ENCODE assay signal across 37 cellular contexts in genomic region chr3:179542375-179542774, GRCh38.
"Had no signal": no experiment of that assay in that cellular context is flagged by ENCODE, and none has a peak within 500 bp of the region (broad histone marks: within the 10 kb centered on the region; RNA-seq: fewer than 3 reads in every experiment).

No MANE protein-coding gene starts in this region.

- FAIRE-seq: astrocyte, TTC549 had no signal

- H3K4me1 ChIP-seq: adrenal gland, body of pancreas, breast epithelium had no signal

- H3K27ac ChIP-seq: adrenal gland, body of pancreas, brain microvascular endothelial cell, breast epithelium, VCaP had no signal

- H3K27ac Mint-ChIP-seq: activated CD4-positive, alpha-beta memory T cell treated with anti-CD3 and anti-CD28 coated beads, Interleukin-2, amount 10 ng/mL, durations not matched to agents 7 days and 5 days; activated CD4-positive, alpha-beta T cell treated with anti-CD3 and anti-CD28 coated beads for 36 hours; activated CD4-positive, alpha-beta T cell treated with anti-CD3 and anti-CD28 coated beads, Interleukin-2, amount 10 ng/mL, durations not matched to agents 7 days and 5 days; activated naive CD4-positive, alpha-beta T cell treated with anti-CD3 and anti-CD28 coated beads for 36 hours; activated naive CD4-positive, alpha-beta T cell treated with anti-CD3 and anti-CD28 coated beads, Interleukin-2, amount 50 U/mL, for 72 hours; activated naive CD8-positive, alpha-beta T cell treated with anti-CD3 and anti-CD28 coated beads for 36 hours; activated T-cell treated with anti-CD3 and anti-CD28 coated beads, Interleukin-2, amount 50 U/mL, for 72 hours; activated T-helper 1 cell treated with anti-CD3 and anti-CD28 coated beads, Interleukin-12 subunit alpha, Interleukin-12 subunit beta, Interleukin-2, Interleukin-4 antibody, amounts not matched to agents 30 ng/mL and 10 ng/mL and 1 ng/mL, durations not matched to agents 14 hours and 24 hours and 36 hours; activated T-helper 17 cell treated with anti-CD3 and anti-CD28 coated beads, Interleukin-2, amount 50 U/mL, for 72 hours; T-helper 1 cell treated with Interleukin-12 subunit alpha and Interleukin-12 subunit beta and Interleukin-4 antibody, amounts not matched to agents 30 μg/mL and 1 μg/mL, for 36 hours; T-helper 2 cell treated with Interferon-gamma antibody and Interleukin-4, amounts not matched to agents 5 μg/mL and 100 μg/mL, for 36 hours had no signal

- ATAC-seq: activated CD4-positive, alpha-beta T cell treated with anti-CD3 and anti-CD28 coated beads for 36 hours; activated CD4-positive, CD25-positive, alpha-beta regulatory T cell treated with anti-CD3 and anti-CD28 coated beads, Interleukin-2, amount 50 U/mL, for 24 hours; activated naive CD4-positive, alpha-beta T cell treated with anti-CD3 and anti-CD28 coated beads, Interleukin-2, amount 50 U/mL, for 72 hours; activated T-cell treated with anti-CD3 and anti-CD28 coated beads, Interleukin-2, amount 50 U/mL, for 4 hours; activated T-cell treated with anti-CD3 and anti-CD28 coated beads, Interleukin-2, amount 50 U/mL, for 72 hours; activated T-helper 17 cell treated with anti-CD3 and anti-CD28 coated beads, Interleukin-2, amount 50 U/mL, for 72 hours; body of pancreas had no signal

- H3K36me3 ChIP-seq: adrenal gland, brain microvascular endothelial cell, breast epithelium had no signal

- H3K4me3 Mint-ChIP-seq: activated CD4-positive, alpha-beta memory T cell treated with anti-CD3 and anti-CD28 coated beads, Interleukin-2, amount 10 ng/mL, durations not matched to agents 7 days and 5 days; activated CD4-positive, alpha-beta T cell treated with anti-CD3 and anti-CD28 coated beads for 36 hours; activated CD4-positive, alpha-beta T cell treated with anti-CD3 and anti-CD28 coated beads, Interleukin-2, amount 10 ng/mL, durations not matched to agents 7 days and 5 days; activated naive CD4-positive, alpha-beta T cell treated with anti-CD3 and anti-CD28 coated beads for 36 hours; activated naive CD8-positive, alpha-beta T cell treated with anti-CD3 and anti-CD28 coated beads for 36 hours; activated T-cell treated with anti-CD3 and anti-CD28 coated beads, Interleukin-2, amount 50 U/mL, for 4 hours; activated T-cell treated with anti-CD3 and anti-CD28 coated beads, Interleukin-2, amount 50 U/mL, for 72 hours; activated T-helper 1 cell treated with anti-CD3 and anti-CD28 coated beads, Interleukin-12 subunit alpha, Interleukin-12 subunit beta, Interleukin-2, Interleukin-4 antibody, amounts not matched to agents 30 ng/mL and 10 ng/mL and 1 ng/mL, durations not matched to agents 14 hours and 24 hours and 36 hours; activated T-helper 17 cell treated with anti-CD3 and anti-CD28 coated beads, Interleukin-2, amount 50 U/mL, for 72 hours; T-helper 1 cell treated with Interleukin-12 subunit alpha and Interleukin-12 subunit beta and Interleukin-4 antibody, amounts not matched to agents 30 μg/mL and 1 μg/mL, for 36 hours; T-helper 2 cell treated with Interferon-gamma antibody and Interleukin-4, amounts not matched to agents 5 μg/mL and 100 μg/mL, for 36 hours had no signal

- H3K4me3 ChIP-seq: adrenal gland, body of pancreas, breast epithelium had no signal

- H3K27me3 ChIP-seq: adrenal gland, body of pancreas, brain microvascular endothelial cell, breast epithelium had no signal

- DNase-seq: activated CD4-positive, alpha-beta memory T cell treated with anti-CD3 and anti-CD28 coated beads, Interleukin-2, amount 10 ng/mL, durations not matched to agents 7 days and 5 days; activated CD4-positive, alpha-beta T cell treated with anti-CD3 and anti-CD28 coated beads for 1 hour; activated CD4-positive, alpha-beta T cell treated with anti-CD3 and anti-CD28 coated beads for 36 hours; activated CD4-positive, alpha-beta T cell treated with anti-CD3 and anti-CD28 coated beads for 48 hours; activated CD4-positive, alpha-beta T cell treated with anti-CD3 and anti-CD28 coated beads, Interleukin-2, amount 10 ng/mL, durations not matched to agents 7 days and 5 days; activated CD4-positive, alpha-beta T cell treated with anti-CD3 and anti-CD28 coated beads, Interleukin-2, amount 50 U/mL, for 48 hours; activated CD4-positive, CD25-positive, alpha-beta regulatory T cell; activated CD8-positive, alpha-beta memory T cell treated with anti-CD3 and anti-CD28 coated beads, Interleukin-2, amount 50 U/mL, for 4 hours; activated effector memory CD4-positive, alpha-beta T cell treated with anti-CD3 and anti-CD28 coated beads, Interleukin-2, amount 50 U/mL, for 16 hours; activated gamma-delta T cell treated with Interleukin-2 at 50 U/mL for 16 hours; activated naive CD4-positive, alpha-beta T cell; activated naive CD4-positive, alpha-beta T cell treated with anti-CD3 and anti-CD28 coated beads for 36 hours; activated naive CD4-positive, alpha-beta T cell treated with anti-CD3 and anti-CD28 coated beads, Interleukin-2, amount 50 U/mL, for 16 hours; activated naive CD8-positive, alpha-beta T cell treated with anti-CD3 and anti-CD28 coated beads for 36 hours; activated T-cell treated with anti-CD3 and anti-CD28 coated beads for 4 hours; activated T-cell treated with anti-CD3 and anti-CD28 coated beads, Interleukin-2, amount 50 U/mL, for 1 hour; activated T-cell treated with anti-CD3 and anti-CD28 coated beads, Interleukin-2, amount 50 U/mL, for 4 hours; activated T-cell treated with anti-CD3 and anti-CD28 coated beads, Interleukin-2, amount 50 U/mL, for 72 hours; adrenal gland; amniotic stem cell; aorta; body of pancreas; brain microvascular endothelial cell; central memory CD4-positive, alpha-beta T cell; T-helper 1 cell; T-helper 2 cell; T-helper 9 cell had no signal

- H3K4me1 Mint-ChIP-seq: activated CD4-positive, alpha-beta memory T cell treated with anti-CD3 and anti-CD28 coated beads, Interleukin-2, amount 10 ng/mL, durations not matched to agents 7 days and 5 days; activated CD4-positive, alpha-beta T cell treated with anti-CD3 and anti-CD28 coated beads for 36 hours; activated CD4-positive, alpha-beta T cell treated with anti-CD3 and anti-CD28 coated beads, Interleukin-2, amount 10 ng/mL, durations not matched to agents 7 days and 5 days; activated naive CD8-positive, alpha-beta T cell treated with anti-CD3 and anti-CD28 coated beads for 36 hours had no signal

- H3K9me3 Mint-ChIP-seq: activated CD4-positive, alpha-beta memory T cell treated with anti-CD3 and anti-CD28 coated beads, Interleukin-2, amount 10 ng/mL, durations not matched to agents 7 days and 5 days; activated CD4-positive, alpha-beta T cell treated with anti-CD3 and anti-CD28 coated beads, Interleukin-2, amount 10 ng/mL, durations not matched to agents 7 days and 5 days; activated naive CD4-positive, alpha-beta T cell treated with anti-CD3 and anti-CD28 coated beads for 36 hours; activated naive CD4-positive, alpha-beta T cell treated with anti-CD3 and anti-CD28 coated beads, Interleukin-2, amount 50 U/mL, for 72 hours; activated naive CD8-positive, alpha-beta T cell treated with anti-CD3 and anti-CD28 coated beads for 36 hours; activated T-cell treated with anti-CD3 and anti-CD28 coated beads, Interleukin-2, amount 50 U/mL, for 4 hours; activated T-cell treated with anti-CD3 and anti-CD28 coated beads, Interleukin-2, amount 50 U/mL, for 72 hours; activated T-helper 1 cell treated with anti-CD3 and anti-CD28 coated beads, Interleukin-12 subunit alpha, Interleukin-12 subunit beta, Interleukin-2, Interleukin-4 antibody, amounts not matched to agents 30 ng/mL and 10 ng/mL and 1 ng/mL, durations not matched to agents 14 hours and 24 hours and 36 hours; activated T-helper 17 cell treated with anti-CD3 and anti-CD28 coated beads, Interleukin-2, amount 50 U/mL, for 72 hours; T-helper 1 cell treated with Interleukin-12 subunit alpha and Interleukin-12 subunit beta and Interleukin-4 antibody, amounts not matched to agents 30 μg/mL and 1 μg/mL, for 36 hours; T-helper 2 cell treated with Interferon-gamma antibody and Interleukin-4, amounts not matched to agents 5 μg/mL and 100 μg/mL, for 36 hours had no signal

- H3K36me3 Mint-ChIP-seq: activated naive CD4-positive, alpha-beta T cell treated with anti-CD3 and anti-CD28 coated beads, Interleukin-2, amount 50 U/mL, for 72 hours; activated naive CD8-positive, alpha-beta T cell treated with anti-CD3 and anti-CD28 coated beads for 36 hours had no signal

- H3K9me3 ChIP-seq: adrenal gland, body of pancreas, breast epithelium had no signal
